In genomic region chr15:99130314-99130713, GRCh38 we compare ENCODE assay signal across 20 cellular contexts. TPM values are rescaled to one million over a fixed set of nuclear protein-coding genes. Genes with fewer than 3 reads are reported as not detected.
DNase-seq lines count a peak whose midpoint lies in the region; ATAC-seq and TF ChIP-seq lines count a peak whose summit lies in the region.
"Had no signal": no experiment of that assay in that cellular context is flagged by ENCODE, and none has a peak within 500 bp of the region (broad histone marks: within the 10 kb centered on the region; RNA-seq: fewer than 3 reads in every experiment).

No MANE protein-coding gene starts in this region.

- H3K79me2 ChIP-seq in neural progenitor cell (ENCODE audit: low read depth) = no peaks in the 10 kb centered on the region

- H3K36me3 ChIP-seq in neural progenitor cell = no peaks in the 10 kb centered on the region

- CTCF ChIA-PET in WTC11 (lab: Charles Lee) = no interaction called here

- peak overlapping the region; percentile 28; the same call in 1 of the 2 replicates for H3K27ac Mint-ChIP-seq in WTC11
- peak overlapping the region; percentile 47 for H3K27ac Mint-ChIP-seq in nephron progenitor cell
- peak overlapping the region; percentile 43 for H3K27ac Mint-ChIP-seq in stimulated activated naive CD8-positive, alpha-beta T cell treated with anti-CD3 and anti-CD28 coated beads, Interleukin-15, Interleukin-2, amounts not matched to agents 100 ng/mL and 50 ng/mL, for 24 hours
- H3K27ac Mint-ChIP-seq in neural progenitor cell = no peak overlapping the region

- H3K4me3 Mint-ChIP-seq in WTC11 (no peak overlapping the region), nephron progenitor cell (no peak overlapping the region), neural progenitor cell (no peak overlapping the region)
- no peak overlapping the region for H3K4me3 Mint-ChIP-seq in stimulated activated naive CD8-positive, alpha-beta T cell treated with anti-CD3 and anti-CD28 coated beads, Interleukin-15, Interleukin-2, amounts not matched to agents 100 ng/mL and 50 ng/mL, for 24 hours

- H3K27me3 Mint-ChIP-seq in WTC11 (ENCODE audit: low read depth) (no peaks in the 10 kb centered on the region), nephron progenitor cell (ENCODE audit: low read depth, poor library complexity) (peaks cover 2% of the 10 kb centered on the region), neural progenitor cell (ENCODE audit: insufficient read depth, low read depth) (no peaks in the 10 kb centered on the region)
- H3K27me3 Mint-ChIP-seq in stimulated activated naive CD8-positive, alpha-beta T cell treated with anti-CD3 and anti-CD28 coated beads, Interleukin-15, Interleukin-2, amounts not matched to agents 100 ng/mL and 50 ng/mL, for 24 hours = no peaks in the 10 kb centered on the region
- H3K27me3 Mint-ChIP-seq: CD4-positive, alpha-beta memory T cell had no signal

- H3K27me3 ChIP-seq in neural progenitor cell = no peaks in the 10 kb centered on the region
- H3K27me3 ChIP-seq: BE2C had no signal

- ATAC-seq in WTC11 (no peak), GM21737 (IDR thresholded peaks at IDR 0.05; ENCODE audit: unreplicated experiment) (no peak)
- ATAC-seq: HCT116 had no signal

- POLR2A ChIA-PET in WTC11 (lab: Charles Lee) = no interaction called here

- no peak overlapping the region for H3K27ac ChIP-seq in neural progenitor cell
- H3K27ac ChIP-seq: GM23248, HL-60 had no signal

- no peak overlapping the region for H2AFZ ChIP-seq in neural progenitor cell (replicated peaks)
- H2AFZ ChIP-seq: GM23248 had no signal

- no peaks in the 10 kb centered on the region for H3K4me1 Mint-ChIP-seq in WTC11
- peaks cover 43% of the 10 kb centered on the region for H3K4me1 Mint-ChIP-seq in nephron progenitor cell
- H3K4me1 Mint-ChIP-seq in stimulated activated naive CD8-positive, alpha-beta T cell treated with anti-CD3 and anti-CD28 coated beads, Interleukin-15, Interleukin-2, amounts not matched to agents 100 ng/mL and 50 ng/mL, for 24 hours (ENCODE audit: low read depth) = peaks cover 11% of the 10 kb centered on the region
- peaks cover 21% of the 10 kb centered on the region for H3K4me1 Mint-ChIP-seq in neural progenitor cell

- H3K4me2 ChIP-seq in neural progenitor cell = no peak overlapping the region

- no peaks in the 10 kb centered on the region for H3K4me1 ChIP-seq in neural progenitor cell

- H3K9me3 Mint-ChIP-seq in WTC11 (no peaks in the 10 kb centered on the region), nephron progenitor cell (peaks cover 4% of the 10 kb centered on the region), neural progenitor cell (no peaks in the 10 kb centered on the region)
- no peaks in the 10 kb centered on the region for H3K9me3 Mint-ChIP-seq in stimulated activated naive CD8-positive, alpha-beta T cell treated with anti-CD3 and anti-CD28 coated beads, Interleukin-15, Interleukin-2, amounts not matched to agents 100 ng/mL and 50 ng/mL, for 24 hours
- H3K9me3 Mint-ChIP-seq: CD4-positive, alpha-beta memory T cell had no signal

- H3K36me3 Mint-ChIP-seq in WTC11 (no peaks in the 10 kb centered on the region), nephron progenitor cell (ENCODE audit: low read depth) (peaks cover 48% of the 10 kb centered on the region), neural progenitor cell (peaks cover 34% of the 10 kb centered on the region)
- H3K36me3 Mint-ChIP-seq in stimulated activated naive CD8-positive, alpha-beta T cell treated with anti-CD3 and anti-CD28 coated beads, Interleukin-15, Interleukin-2, amounts not matched to agents 100 ng/mL and 50 ng/mL, for 24 hours (ENCODE audit: low read depth) = no peaks in the 10 kb centered on the region
- H3K36me3 Mint-ChIP-seq: CD4-positive, alpha-beta memory T cell had no signal

- DNase-seq in WTC11 (ENCODE audit: low spot score) (no peak), dermis blood vessel endothelial cell (peak; percentile 72), nephron progenitor cell (no peak), neural progenitor cell (ENCODE audit: low spot score) (no peak)
- no peak for DNase-seq in stimulated activated CD8-positive, alpha-beta memory T cell treated with anti-CD3 and anti-CD28 coated beads, Interleukin-4, amount 100 ng/mL, for 48 hours
- DNase-seq: ACHN; BE2C; CD4-positive, alpha-beta memory T cell; DMS79 treated with DMSO at 0.1 percent for 48 hours; GM23248; MV-4-11; NCI-H1417 treated with DMSO at 0.1 percent for 48 hours; NCI-H2029; NCI-H2171 treated with DMSO at 0.1 percent for 48 hours; NCI-H774; RPMI8226 had no signal

- no peak overlapping the region for H3K4me3 ChIP-seq in neural progenitor cell
- H3K4me3 ChIP-seq: GM23248 had no signal

- H3K9me3 ChIP-seq in neural progenitor cell (ENCODE audit: low read depth) = no peaks in the 10 kb centered on the region
- H3K9me3 ChIP-seq: BE2C had no signal

- no peak for TF ChIP-seq CTCF in WTC11 (IDR thresholded peaks at IDR 0.05)
- TF ChIP-seq CTCF in nephron progenitor cell (IDR thresholded peaks at IDR 0.05) = no peak
- no peak for TF ChIP-seq CTCF in neural progenitor cell (IDR thresholded peaks at IDR 0.05)

- no peaks in the 10 kb centered on the region for H3F3A ChIP-seq in neural progenitor cell (ENCODE audit: low read depth)

- no peak overlapping the region for H3K9ac ChIP-seq in neural progenitor cell
- H3K9ac ChIP-seq: GM23248 had no signal

- H4K20me1 ChIP-seq in neural progenitor cell (ENCODE audit: low read depth) = no peaks in the 10 kb centered on the region

TF ChIP-seq in WTC11, 78 proteins besides CTCF, POLR2A, EP300 and RAD21:
- TF ChIP-seq KAT7 (CRISPR knock-in tag; IDR thresholded peaks at IDR 0.05; ENCODE audit: borderline replicate concordance) (no peak), ZNF263 (CRISPR knock-in tag; IDR thresholded peaks at IDR 0.05; ENCODE audit: low read depth) (no peak), ZNF232 (CRISPR knock-in tag; IDR thresholded peaks at IDR 0.05) (no peak), OVOL2 (CRISPR knock-in tag; IDR thresholded peaks at IDR 0.05; ENCODE audit: borderline replicate concordance) (no peak), GRHL2 (CRISPR knock-in tag; IDR thresholded peaks at IDR 0.05; ENCODE audit: insufficient replicate concordance, severe bottlenecking) (no peak), NR3C1 (CRISPR knock-in tag; conservative IDR thresholded peaks at IDR 0.05; ENCODE audit: low read depth) (no peak), CBFB (CRISPR knock-in tag; IDR thresholded peaks at IDR 0.05; ENCODE audit: low read depth) (no peak)
- TF ChIP-seq, protein P1, sequence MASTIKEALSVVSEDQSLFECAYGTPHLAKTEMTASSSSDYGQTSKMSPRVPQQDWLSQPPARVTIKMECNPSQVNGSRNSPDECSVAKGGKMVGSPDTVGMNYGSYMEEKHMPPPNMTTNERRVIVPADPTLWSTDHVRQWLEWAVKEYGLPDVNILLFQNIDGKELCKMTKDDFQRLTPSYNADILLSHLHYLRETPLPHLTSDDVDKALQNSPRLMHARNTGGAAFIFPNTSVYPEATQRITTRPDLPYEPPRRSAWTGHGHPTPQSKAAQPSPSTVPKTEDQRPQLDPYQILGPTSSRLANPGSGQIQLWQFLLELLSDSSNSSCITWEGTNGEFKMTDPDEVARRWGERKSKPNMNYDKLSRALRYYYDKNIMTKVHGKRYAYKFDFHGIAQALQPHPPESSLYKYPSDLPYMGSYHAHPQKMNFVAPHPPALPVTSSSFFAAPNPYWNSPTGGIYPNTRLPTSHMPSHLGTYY (CRISPR knock-in tag; IDR thresholded peaks at IDR 0.05) = no peak
- TF ChIP-seq, protein P2, sequence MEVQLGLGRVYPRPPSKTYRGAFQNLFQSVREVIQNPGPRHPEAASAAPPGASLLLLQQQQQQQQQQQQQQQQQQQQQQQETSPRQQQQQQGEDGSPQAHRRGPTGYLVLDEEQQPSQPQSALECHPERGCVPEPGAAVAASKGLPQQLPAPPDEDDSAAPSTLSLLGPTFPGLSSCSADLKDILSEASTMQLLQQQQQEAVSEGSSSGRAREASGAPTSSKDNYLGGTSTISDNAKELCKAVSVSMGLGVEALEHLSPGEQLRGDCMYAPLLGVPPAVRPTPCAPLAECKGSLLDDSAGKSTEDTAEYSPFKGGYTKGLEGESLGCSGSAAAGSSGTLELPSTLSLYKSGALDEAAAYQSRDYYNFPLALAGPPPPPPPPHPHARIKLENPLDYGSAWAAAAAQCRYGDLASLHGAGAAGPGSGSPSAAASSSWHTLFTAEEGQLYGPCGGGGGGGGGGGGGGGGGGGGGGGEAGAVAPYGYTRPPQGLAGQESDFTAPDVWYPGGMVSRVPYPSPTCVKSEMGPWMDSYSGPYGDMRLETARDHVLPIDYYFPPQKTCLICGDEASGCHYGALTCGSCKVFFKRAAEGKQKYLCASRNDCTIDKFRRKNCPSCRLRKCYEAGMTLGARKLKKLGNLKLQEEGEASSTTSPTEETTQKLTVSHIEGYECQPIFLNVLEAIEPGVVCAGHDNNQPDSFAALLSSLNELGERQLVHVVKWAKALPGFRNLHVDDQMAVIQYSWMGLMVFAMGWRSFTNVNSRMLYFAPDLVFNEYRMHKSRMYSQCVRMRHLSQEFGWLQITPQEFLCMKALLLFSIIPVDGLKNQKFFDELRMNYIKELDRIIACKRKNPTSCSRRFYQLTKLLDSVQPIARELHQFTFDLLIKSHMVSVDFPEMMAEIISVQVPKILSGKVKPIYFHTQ (CRISPR knock-in tag; IDR thresholded peaks at IDR 0.05) = no peak
- TF ChIP-seq, protein P3, sequence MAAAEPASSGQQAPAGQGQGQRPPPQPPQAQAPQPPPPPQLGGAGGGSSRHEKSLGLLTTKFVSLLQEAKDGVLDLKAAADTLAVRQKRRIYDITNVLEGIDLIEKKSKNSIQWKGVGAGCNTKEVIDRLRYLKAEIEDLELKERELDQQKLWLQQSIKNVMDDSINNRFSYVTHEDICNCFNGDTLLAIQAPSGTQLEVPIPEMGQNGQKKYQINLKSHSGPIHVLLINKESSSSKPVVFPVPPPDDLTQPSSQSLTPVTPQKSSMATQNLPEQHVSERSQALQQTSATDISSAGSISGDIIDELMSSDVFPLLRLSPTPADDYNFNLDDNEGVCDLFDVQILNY (CRISPR knock-in tag; IDR thresholded peaks at IDR 0.05) = no peak

RNA-seq across cellular contexts. Expression of gene SYNM, which starts 25.4 kb away (rescaled TPM):
- total RNA-seq in WTC11 (2021) (2.1 to 2.2 TPM (median 2.2 TPM) in 3 replicates), dermis blood vessel endothelial cell (45.1 and 60.0 TPM in 2 replicates), neural progenitor cell (ENCODE audit: low replicate concordance) (0.84 and 0.97 TPM in 2 replicates)

Comparison
In these comparisons a context has a peak if more than half of its experiments do, and no peak if none do; other contexts are left out.
1. RNA of gene SYNM, which starts 25.4 kb away (total RNA-seq): 45.1 to 60.0 TPM in dermis blood vessel endothelial cell; 2.1 to 2.2 TPM in WTC11 and 0.84 to 0.97 TPM in neural progenitor cell; every median in the first group is over 10 times any median in the second.